24 cellular contexts compared by ENCODE assay signal in the genomic region with DNA sequence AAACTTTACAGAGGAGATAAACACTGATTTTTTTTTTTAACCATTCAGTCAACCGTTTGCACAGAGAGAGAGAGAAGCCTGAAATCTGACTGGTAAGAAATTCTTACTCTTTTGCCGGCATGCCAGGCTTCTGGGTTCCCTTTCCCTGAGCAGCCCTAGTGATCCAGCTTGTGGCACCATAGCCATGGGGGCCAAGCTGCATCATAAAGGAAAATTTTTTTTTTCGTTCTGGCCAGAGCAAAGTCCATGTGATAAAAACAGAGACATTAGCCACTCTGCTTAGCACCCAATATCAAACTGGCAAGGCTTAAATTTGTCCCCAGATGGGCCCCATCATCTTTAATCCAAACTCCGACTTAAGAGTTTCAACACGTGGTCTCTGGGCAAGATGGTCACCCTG. TPM values are rescaled to one million over a fixed set of nuclear protein-coding genes. Genes with fewer than 3 reads are reported as not detected.
"Had no signal": no experiment of that assay in that cellular context is flagged by ENCODE, and none has a peak within 500 bp of the region (broad histone marks: within the 10 kb centered on the region; RNA-seq: fewer than 3 reads in every experiment).

No MANE protein-coding gene starts in this region.

- H3K4me3 ChIP-seq: breast epithelium, colonic mucosa, dorsolateral prefrontal cortex, esophagus muscularis mucosa, hepatocyte, left lung, lung, prostate gland, spleen, tibial artery had no signal

- H3K27me3 Mint-ChIP-seq: natural killer cell treated with Interleukin-12 subunit alpha and Interleukin-12 subunit beta and Interleukin-15 and Interleukin-18, amount 100 ng/mL, for 72 hours had no signal

- H3K9me3 ChIP-seq: colonic mucosa, left lung, prostate gland, tibial artery had no signal

- H3K36me3 ChIP-seq: breast epithelium, colonic mucosa, esophagus muscularis mucosa, left lung, prostate gland, tibial artery had no signal

- ATAC-seq: left lung; natural killer cell treated with Interleukin-12 subunit alpha and Interleukin-12 subunit beta and Interleukin-15 and Interleukin-18, amount 100 ng/mL, for 72 hours; SK-N-SH treated with all-trans-retinoic acid at 6 μM for 48 hours; WTC11 had no signal

- H3K27me3 ChIP-seq: breast epithelium, colonic mucosa, dorsolateral prefrontal cortex, esophagus muscularis mucosa, hepatocyte, left lung, spleen, tibial artery had no signal

- H3K27ac ChIP-seq: breast epithelium, colonic mucosa, dorsolateral prefrontal cortex, esophagus muscularis mucosa, hepatocyte, left lung, prostate gland, spleen, tibial artery had no signal

- DNase-seq: activated CD4-positive, alpha-beta T cell treated with anti-CD3 and anti-CD28 coated beads for 4 hours; activated gamma-delta T cell; activated naive CD4-positive, alpha-beta T cell treated with anti-CD3 and anti-CD28 coated beads, Interleukin-2, amount 50 U/mL, for 16 hours; activated T-cell treated with anti-CD3 and anti-CD28 coated beads, Interleukin-2, amount 50 U/mL, for 48 hours; colonic mucosa; dorsolateral prefrontal cortex; glutamatergic neuron; immature natural killer cell; left lung; spleen; stimulated activated CD4-positive, alpha-beta T cell treated with anti-CD3 and anti-CD28 coated beads, Interleukin-4, amount 100 ng/mL, for 1 hour; stimulated activated naive CD4-positive, alpha-beta T cell; T-helper 9 cell; tibial artery had no signal

- H3K4me1 ChIP-seq: breast epithelium, colonic mucosa, left lung, prostate gland, tibial artery had no signal

- H3K4me3 Mint-ChIP-seq: immature natural killer cell; natural killer cell treated with Interleukin-12 subunit alpha and Interleukin-12 subunit beta and Interleukin-15 and Interleukin-18, amount 100 ng/mL, for 72 hours; WTC11 had no signal

RNA-seq across cellular contexts. Expression of a gene that starts 58.8 kb away (rescaled TPM):
- total RNA-seq: kidney epithelial cell; natural killer cell treated with Interleukin-12 subunit alpha and Interleukin-12 subunit beta and Interleukin-15 and Interleukin-18, amount 100 ng/mL, for 72 hours; osteocyte; WTC11 had no signal
